11 cellular contexts compared by ENCODE assay signal in genomic region chrY:2896050-2896449, GRCh38.
"Had no signal": no experiment of that assay in that cellular context is flagged by ENCODE, and none has a peak within 500 bp of the region (broad histone marks: within the 10 kb centered on the region; RNA-seq: fewer than 3 reads in every experiment).

No MANE protein-coding gene starts in this region.

- H3K27me3 Mint-ChIP-seq: activated naive CD8-positive, alpha-beta T cell treated with anti-CD3 and anti-CD28 coated beads, Interleukin-2, amount 10 ng/mL, durations not matched to agents 7 days and 5 days had no signal

- DNase-seq: activated CD4-positive, alpha-beta T cell treated with anti-CD3 and anti-CD28 coated beads for 48 hours; activated CD8-positive, alpha-beta memory T cell treated with anti-CD3 and anti-CD28 coated beads, Interleukin-2, amount 50 U/mL, for 48 hours; activated CD8-positive, alpha-beta T cell treated with anti-CD3 and anti-CD28 coated beads, Interleukin-2, amount 10 ng/mL, durations not matched to agents 7 days and 5 days; activated naive CD8-positive, alpha-beta T cell treated with anti-CD3 and anti-CD28 coated beads, Interleukin-2, amount 10 ng/mL, durations not matched to agents 7 days and 5 days; esophagus squamous epithelium; foreskin fibroblast; left colon; mammary epithelial cell; natural killer cell; small intestine; WERI-Rb-1 had no signal

- ATAC-seq: activated CD8-positive, alpha-beta T cell treated with anti-CD3 and anti-CD28 coated beads, Interleukin-2, amount 10 ng/mL, durations not matched to agents 7 days and 5 days; left colon; natural killer cell had no signal

- H3K9me3 Mint-ChIP-seq: natural killer cell had no signal

- H3K4me3 Mint-ChIP-seq: activated CD8-positive, alpha-beta T cell treated with anti-CD3 and anti-CD28 coated beads, Interleukin-2, amount 10 ng/mL, durations not matched to agents 7 days and 5 days; activated naive CD8-positive, alpha-beta T cell treated with anti-CD3 and anti-CD28 coated beads, Interleukin-2, amount 10 ng/mL, durations not matched to agents 7 days and 5 days; natural killer cell had no signal

- H3K4me1 Mint-ChIP-seq: activated naive CD8-positive, alpha-beta T cell treated with anti-CD3 and anti-CD28 coated beads, Interleukin-2, amount 10 ng/mL, durations not matched to agents 7 days and 5 days; natural killer cell had no signal

- H3K36me3 Mint-ChIP-seq: natural killer cell had no signal

- H3K27ac Mint-ChIP-seq: activated CD8-positive, alpha-beta T cell treated with anti-CD3 and anti-CD28 coated beads, Interleukin-2, amount 10 ng/mL, durations not matched to agents 7 days and 5 days; activated naive CD8-positive, alpha-beta T cell treated with anti-CD3 and anti-CD28 coated beads, Interleukin-2, amount 10 ng/mL, durations not matched to agents 7 days and 5 days; natural killer cell had no signal
